13 cellular contexts compared by ENCODE assay signal in genomic region chr5:6730407-6730806, GRCh38. TPM values are rescaled to one million over a fixed set of nuclear protein-coding genes. Genes with fewer than 3 reads are reported as not detected.
DNase-seq lines count a peak whose midpoint lies in the region; ATAC-seq and TF ChIP-seq lines count a peak whose summit lies in the region.
"Had no signal": no experiment of that assay in that cellular context is flagged by ENCODE, and none has a peak within 500 bp of the region (broad histone marks: within the 10 kb centered on the region; RNA-seq: fewer than 3 reads in every experiment).

No MANE protein-coding gene starts in this region.

- no peak overlapping the region for H3K4me3 ChIP-seq in endodermal cell (ENCODE audit: low read length)
- H3K4me3 ChIP-seq: GM23248 had no signal

- H3K27me3 ChIP-seq in endodermal cell (ENCODE audit: control insufficient read depth, insufficient read depth, low read length, poor library complexity, severe bottlenecking), result no peaks in the 10 kb centered on the region
- H3K27me3 ChIP-seq: dorsolateral prefrontal cortex had no signal

- TF ChIP-seq CTCF in endodermal cell (conservative IDR thresholded peaks at IDR 0.05), result no peak

- DNase-seq in COLO668 (lab: John Stamatoyannopoulos, UW; ENCODE audit: unreplicated experiment) (peak; percentile 28), HUDEP-2 (lab: John Stamatoyannopoulos, UW; ENCODE audit: unreplicated experiment in 76 of 76) (peak in 73 of 76 experiments; percentile 16 to 86 (median 63)), endodermal cell (peak; percentile 64), NCI-H345 (lab: John Stamatoyannopoulos, UW) (no peak), GF-D8 (lab: John Stamatoyannopoulos, UW) (no peak)
- DNase-seq: activated T-cell treated with anti-CD3 and anti-CD28 coated beads, Interleukin-2, amount 50 U/mL, for 4 hours; DMS79; GM23248; KG1 had no signal

- H3K9me3 Mint-ChIP-seq in endodermal cell, result no peaks in the 10 kb centered on the region
- H3K9me3 Mint-ChIP-seq: activated T-cell treated with anti-CD3 and anti-CD28 coated beads, Interleukin-2, amount 50 U/mL, for 4 hours had no signal

- H3K9me3 ChIP-seq in endodermal cell (ENCODE audit: control insufficient read depth, low read length), result no peaks in the 10 kb centered on the region

- no peak overlapping the region for H3K27ac Mint-ChIP-seq in endodermal cell

- H3K4me1 Mint-ChIP-seq in endodermal cell, result peaks cover 29% of the 10 kb centered on the region

- H3K4me3 Mint-ChIP-seq in endodermal cell, result no peak overlapping the region

- no peak overlapping the region for H3K9ac ChIP-seq in endodermal cell (ENCODE audit: extremely low read depth, low read length, poor library complexity, severe bottlenecking)
- H3K9ac ChIP-seq: GM23248 had no signal

- no peak overlapping the region for H3K27ac ChIP-seq in endodermal cell (ENCODE audit: low read depth, low read length)
- H3K27ac ChIP-seq: GM23248 had no signal

- peaks cover 4% of the 10 kb centered on the region for H3K36me3 Mint-ChIP-seq in endodermal cell (ENCODE audit: low read depth)

- no peaks in the 10 kb centered on the region for H3K4me1 ChIP-seq in endodermal cell (ENCODE audit: control insufficient read depth, insufficient read depth, low read length)

- 76 to 80% methylated on average over 6 to 8 of the region's 8 CpGs for WGBS in endodermal cell (ENCODE audit: insufficient coverage in 1 of 2, insufficient read length in 1 of 2), 2 experiments

- no peaks in the 10 kb centered on the region for H3K27me3 Mint-ChIP-seq in endodermal cell (ENCODE audit: insufficient read depth)

- H3K36me3 ChIP-seq in endodermal cell (ENCODE audit: control insufficient read depth, insufficient read depth, low read length), result peaks cover 9% of the 10 kb centered on the region

- ATAC-seq in GM19455 (IDR thresholded peaks at IDR 0.05; ENCODE audit: unreplicated experiment), result peak; percentile 32
- no peak for ATAC-seq in GM21528 (IDR thresholded peaks at IDR 0.05; ENCODE audit: low FRiP score, unreplicated experiment)
- ATAC-seq in HG03520 (IDR thresholded peaks at IDR 0.05; ENCODE audit: unreplicated experiment), result no peak

RNA-seq across cellular contexts. Expression of gene TENT4A, which starts 17.2 kb away (rescaled TPM):
- total RNA-seq in endodermal cell, result 10 to 100 TPM; 25.5 to 32.7 TPM
- 28.5 TPM for polyA plus RNA-seq in endodermal cell (2013, experiment 1 of 2)
- polyA plus RNA-seq in endodermal cell (2013, experiment 2 of 2), result 31.3 TPM

Comparison
In these comparisons a context has a peak if more than half of its experiments do, and no peak if none do; other contexts are left out.
1. DNase-seq: peak in COLO668 (single experiment), HUDEP-2 (73 of 76) and endodermal cell (single experiment); none in NCI-H345 (single experiment) and GF-D8 (single experiment).